ENCODE assay signal across 8 cellular contexts in the genomic region with DNA sequence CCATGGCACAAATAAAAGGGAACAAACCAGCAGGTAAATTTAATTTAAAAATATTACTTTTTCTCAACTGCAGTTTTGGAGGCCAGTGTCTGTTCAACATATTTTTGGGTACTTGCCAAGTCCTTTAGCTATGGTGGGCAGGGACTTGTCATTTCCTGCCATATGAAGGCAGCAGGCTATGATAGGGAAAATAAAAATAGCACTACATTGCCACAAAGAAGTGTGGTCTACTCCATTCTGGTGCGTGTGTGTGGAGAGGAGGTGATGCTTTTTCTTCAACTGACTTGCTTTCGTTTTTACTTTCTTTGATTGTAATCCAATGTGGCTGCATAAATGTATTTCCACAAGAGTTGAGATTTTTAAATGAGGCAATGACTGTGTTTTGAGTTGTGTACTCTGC. TPM values are rescaled to one million over a fixed set of nuclear protein-coding genes. Genes with fewer than 3 reads are reported as not detected.
A peak's percentile ranks its signal among the peaks of the same experiment; 100 is the strongest.
DNase-seq lines count a peak whose midpoint lies in the region; ATAC-seq and TF ChIP-seq lines count a peak whose summit lies in the region.

No MANE protein-coding gene starts in this region.

- H3K4me2 ChIP-seq in mesendoderm (ENCODE audit: low read length) = no peak overlapping the region

- TF ChIP-seq CTCF in osteocyte (IDR thresholded peaks at IDR 0.05) = no peak

- no peak overlapping the region for H2BK5ac ChIP-seq in mesendoderm (ENCODE audit: low read length)

- H2BK15ac ChIP-seq in mesendoderm (replicated peaks; ENCODE audit: low read depth) = no peak overlapping the region

- no peak overlapping the region for H3K4ac ChIP-seq in mesendoderm (ENCODE audit: low read depth, low read length)

- no peak overlapping the region for H3K56ac ChIP-seq in mesendoderm (ENCODE audit: low read length)

- no peak overlapping the region for H3K4me3 Mint-ChIP-seq in osteocyte (ENCODE audit: unreplicated experiment)

- H3K27ac Mint-ChIP-seq in osteocyte (ENCODE audit: unreplicated experiment) = no peak overlapping the region

- H2BK120ac ChIP-seq in mesendoderm (ENCODE audit: low read depth, low read length) = no peak overlapping the region

- no peak overlapping the region for H3K9ac ChIP-seq in mesendoderm (ENCODE audit: low read length)

- H3K27ac ChIP-seq in mesendoderm (ENCODE audit: low read depth, low read length) = no peak overlapping the region

- no peaks in the 10 kb centered on the region for H3K36me3 Mint-ChIP-seq in osteocyte (ENCODE audit: unreplicated experiment)

- no peak overlapping the region for H4K8ac ChIP-seq in mesendoderm (ENCODE audit: low read depth, low read length)

- H3K27me3 Mint-ChIP-seq in osteocyte (ENCODE audit: unreplicated experiment) = no peaks in the 10 kb centered on the region

- WGBS in mesendoderm (ENCODE audit: extremely low coverage, insufficient coverage, low lambda C conversion rate) = no CpG with 5 or more reads among the region's 2 CpGs

- no peaks in the 10 kb centered on the region for H3K27me3 ChIP-seq in mesendoderm (ENCODE audit: insufficient read depth, low read length, poor library complexity)

- no peaks in the 10 kb centered on the region for H3K4me1 Mint-ChIP-seq in osteocyte (ENCODE audit: unreplicated experiment)

- no peak overlapping the region for H4K5ac ChIP-seq in mesendoderm (ENCODE audit: low read length)

- H3K4me3 ChIP-seq in mesendoderm (ENCODE audit: low read length) = no peak overlapping the region

- no peaks in the 10 kb centered on the region for H3K79me1 ChIP-seq in mesendoderm (ENCODE audit: low read length)

- no peak overlapping the region for H2AK5ac ChIP-seq in mesendoderm (ENCODE audit: low read length)

- ATAC-seq in HG02852 (IDR thresholded peaks at IDR 0.05; ENCODE audit: unreplicated experiment) = peak; percentile 84

- peak; percentile 18 for DNase-seq in activated CD4-positive, alpha-beta T cell treated with anti-CD3 and anti-CD28 coated beads for 1 hour
- no peak for DNase-seq in activated CD4-positive, alpha-beta T cell treated with anti-CD3 and anti-CD28 coated beads, Interleukin-2, amount 50 U/mL, for 1 hour
- peak in 4 of 5 donors; percentile 32 to 87 (median 36) for DNase-seq in T-helper 1 cell
- DNase-seq in lung microvascular endothelial cell (ENCODE audit: low read depth in 2 of 2) = peak; percentile 0 to 28
- DNase-seq in mesendoderm = no peak
- no peak for DNase-seq in AG20443 (ENCODE audit: low spot score)
- no peak for DNase-seq in osteocyte (ENCODE audit: extremely low spot score, unreplicated experiment)

- H3K4me1 ChIP-seq in mesendoderm (ENCODE audit: control insufficient read depth, low read depth, low read length) = no peaks in the 10 kb centered on the region

- H3K9me3 Mint-ChIP-seq in osteocyte (ENCODE audit: unreplicated experiment) = no peaks in the 10 kb centered on the region

- H3K79me2 ChIP-seq in mesendoderm (ENCODE audit: control insufficient read depth, insufficient read depth, low read length) = no peaks in the 10 kb centered on the region

- no peaks in the 10 kb centered on the region for H3K36me3 ChIP-seq in mesendoderm (ENCODE audit: control insufficient read depth, insufficient read depth, low read length)

- no peak overlapping the region for H3K18ac ChIP-seq in mesendoderm (ENCODE audit: low read length)

- no peak overlapping the region for H3K23ac ChIP-seq in mesendoderm (ENCODE audit: low read length)

RNA-seq across cellular contexts. Expression of a gene that starts 17.2 kb away (rescaled TPM):
- total RNA-seq in lung microvascular endothelial cell = not detected in 2 replicates
- not detected for polyA plus RNA-seq in mesendoderm (2013, experiment 1 of 2)
- not detected for polyA plus RNA-seq in mesendoderm (2013, experiment 2 of 2)
- total RNA-seq in osteocyte = not detected in 2 replicates

Comparison
In these comparisons a context has a peak if more than half of its experiments do, and no peak if none do; other contexts are left out.
1. DNase-seq: peak in activated CD4-positive, alpha-beta T cell treated with anti-CD3 and anti-CD28 coated beads for 1 hour (single experiment), T-helper 1 cell (4 of 5) and lung microvascular endothelial cell (2 of 2); none in activated CD4-positive, alpha-beta T cell treated with anti-CD3 and anti-CD28 coated beads, Interleukin-2, amount 50 U/mL, for 1 hour (single experiment), mesendoderm (single experiment), AG20443 (single experiment) and osteocyte (single experiment).